ENCODE assay signal across 9 cellular contexts in the genomic region with DNA sequence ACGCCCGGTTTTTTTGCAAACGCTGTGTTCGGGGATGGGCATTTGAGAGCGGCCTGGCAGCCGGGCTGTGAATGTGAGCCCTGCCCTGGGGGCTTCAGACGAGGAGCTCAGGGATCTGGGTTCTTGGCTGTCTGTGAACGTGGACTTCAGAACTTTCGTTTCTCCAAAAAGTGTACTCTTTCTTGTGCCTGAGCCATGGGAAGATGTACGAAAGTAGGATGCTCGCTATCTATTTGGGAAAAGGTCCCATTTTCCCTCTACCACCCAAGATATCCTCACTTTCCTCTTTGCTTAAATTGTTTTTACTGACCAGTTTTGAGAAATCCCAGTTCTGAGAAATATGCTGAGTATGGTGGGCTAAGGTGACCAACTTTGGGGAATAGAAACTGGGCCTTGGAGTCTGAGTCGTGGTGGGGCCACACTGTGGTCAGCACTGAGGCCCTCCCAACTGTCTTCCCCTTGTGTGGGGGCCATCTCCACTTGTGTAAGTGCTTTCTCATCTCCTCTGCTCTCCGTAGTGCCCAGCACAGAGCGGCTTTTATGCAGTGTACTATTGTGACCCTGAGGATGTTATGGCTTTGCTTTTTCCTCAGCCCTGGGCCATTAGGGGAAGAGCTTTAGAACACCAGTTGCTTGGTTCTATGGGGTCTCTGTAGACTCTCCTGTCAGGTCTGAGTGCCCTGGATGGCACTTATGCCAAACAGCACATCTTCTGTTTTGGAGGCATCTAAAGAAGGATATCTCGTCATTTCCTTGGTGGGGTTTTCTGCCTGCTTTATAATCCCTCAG. TPM values are rescaled to one million over a fixed set of nuclear protein-coding genes. Genes with fewer than 3 reads are reported as not detected.
A peak's percentile ranks its signal among the peaks of the same experiment; 100 is the strongest.
DNase-seq lines count a peak whose midpoint lies in the region; ATAC-seq, FAIRE-seq and TF ChIP-seq lines count a peak whose summit lies in the region.
"Had no signal": no experiment of that assay in that cellular context is flagged by ENCODE, and none has a peak within 500 bp of the region (broad histone marks: within the 10 kb centered on the region; RNA-seq: fewer than 3 reads in every experiment).

No MANE protein-coding gene starts in this region.

- H4K20me1 ChIP-seq in hepatocyte (ENCODE audit: insufficient read depth, poor library complexity, severe bottlenecking) = peaks cover 16% of the 10 kb centered on the region

- 28% methylated on average over 15 of the region's 15 CpGs for WGBS in hepatocyte (ENCODE audit: low lambda C conversion rate, missing lambda C conversion rate)

- no peaks in the 10 kb centered on the region for H3K9me3 ChIP-seq in hepatocyte (ENCODE audit: low read depth)

- H3K4me2 ChIP-seq in hepatocyte = peak overlapping the region; percentile 93

- FAIRE-seq in RCC 7860 (lab: Jason Lieb, UNC) = no peak

- peak overlapping the region; percentile 98 for H2AFZ ChIP-seq in hepatocyte

- H3K4me1 ChIP-seq in hepatocyte (ENCODE audit: insufficient read depth) = peaks cover 6% of the 10 kb centered on the region

- POLR2A ChIA-PET in activated CD8-positive, alpha-beta T cell treated with anti-CD3 and anti-CD28 coated beads, Interleukin-2, amount 10 ng/mL, durations not matched to agents 7 days and 5 days (lab: Charles Lee) = interaction anchor here (0.6 to 2.0 kb wide), 4 partner anchors 20 to 51 kb away, joined by 3 to 15 read pairs (median 4); partner anchors contain the start of gene PGAM2

- H3K27me3 ChIP-seq in hepatocyte = no peaks in the 10 kb centered on the region

- peaks cover 34% of the 10 kb centered on the region for H3K36me3 Mint-ChIP-seq in activated CD8-positive, alpha-beta T cell treated with anti-CD3 and anti-CD28 coated beads, Interleukin-2, amount 10 ng/mL, durations not matched to agents 7 days and 5 days (ENCODE audit: low read depth)

- H3K27ac Mint-ChIP-seq in activated CD8-positive, alpha-beta T cell treated with anti-CD3 and anti-CD28 coated beads, Interleukin-2, amount 10 ng/mL, durations not matched to agents 7 days and 5 days = peak overlapping the region; percentile 90

- H3K4me3 Mint-ChIP-seq in activated CD8-positive, alpha-beta T cell treated with anti-CD3 and anti-CD28 coated beads, Interleukin-2, amount 10 ng/mL, durations not matched to agents 7 days and 5 days = peak overlapping the region; percentile 94

- peaks cover 51% of the 10 kb centered on the region for H3K79me2 ChIP-seq in hepatocyte

- H3K4me1 Mint-ChIP-seq in activated CD8-positive, alpha-beta T cell treated with anti-CD3 and anti-CD28 coated beads, Interleukin-2, amount 10 ng/mL, durations not matched to agents 7 days and 5 days (ENCODE audit: low read depth) = peaks cover 57% of the 10 kb centered on the region

- no peak for TF ChIP-seq CTCF in hepatocyte (IDR thresholded peaks at IDR 0.05; ENCODE audit: poor library complexity)

- H3K36me3 ChIP-seq in hepatocyte (replicated peaks; ENCODE audit: insufficient read depth, low read depth) = no peaks in the 10 kb centered on the region

- CTCF ChIA-PET in activated CD8-positive, alpha-beta T cell treated with anti-CD3 and anti-CD28 coated beads, Interleukin-2, amount 10 ng/mL, durations not matched to agents 7 days and 5 days (lab: Charles Lee) = interaction anchor here (0.6 to 1.5 kb wide), 2 partner anchors 8 to 36 kb away, joined by 3 to 4 read pairs; no protein-coding TSS in a partner anchor

- H3K9me3 Mint-ChIP-seq in activated CD8-positive, alpha-beta T cell treated with anti-CD3 and anti-CD28 coated beads, Interleukin-2, amount 10 ng/mL, durations not matched to agents 7 days and 5 days (ENCODE audit: insufficient read depth) = no peaks in the 10 kb centered on the region

- no peaks in the 10 kb centered on the region for H3K9me2 ChIP-seq in hepatocyte (replicated peaks; ENCODE audit: insufficient read depth)

- no peaks in the 10 kb centered on the region for H3K27me3 Mint-ChIP-seq in activated CD8-positive, alpha-beta T cell treated with anti-CD3 and anti-CD28 coated beads, Interleukin-2, amount 10 ng/mL, durations not matched to agents 7 days and 5 days (ENCODE audit: low read depth)

- peak overlapping the region; percentile 86 for H3K27ac ChIP-seq in hepatocyte

- peak; percentile 10 for ATAC-seq in HG02642 (IDR thresholded peaks at IDR 0.05; ENCODE audit: poor library complexity, unreplicated experiment)
- peak; percentile 9 for ATAC-seq in activated CD8-positive, alpha-beta T cell treated with anti-CD3 and anti-CD28 coated beads, Interleukin-2, amount 10 ng/mL, durations not matched to agents 7 days and 5 days
- peak; percentile 7 for ATAC-seq in stimulated activated naive CD8-positive, alpha-beta T cell treated with anti-CD3 and anti-CD28 coated beads, Interleukin-15, Interleukin-2, amounts not matched to agents 100 U/mL and 50 U/mL, for 24 hours
- ATAC-seq in HG02870 (IDR thresholded peaks at IDR 0.05; ENCODE audit: unreplicated experiment) = no peak

- peak; percentile 61 for DNase-seq in AG20443 (ENCODE audit: low spot score)
- DNase-seq in activated CD8-positive, alpha-beta T cell treated with anti-CD3 and anti-CD28 coated beads, Interleukin-2, amount 10 ng/mL, durations not matched to agents 7 days and 5 days = peak; percentile 26
- no peak for DNase-seq in hepatocyte (ENCODE audit: low spot score)
- no peak for DNase-seq in stimulated activated naive CD8-positive, alpha-beta T cell treated with anti-CD3 and anti-CD28 coated beads, Interleukin-15, Interleukin-2, amounts not matched to agents 100 U/mL and 50 U/mL, for 24 hours
- no peak for DNase-seq in RCC 7860 (ENCODE audit: low spot score)
- no peak for DNase-seq in NCI-H2227 treated with DMSO at 0.1 percent for 48 hours (lab: John Stamatoyannopoulos, UW)

- peak overlapping the region; percentile 61 for H3K4me3 ChIP-seq in hepatocyte

RNA-seq across cellular contexts. Expression of gene DBNL, which starts 0.9 kb away (rescaled TPM):
- total RNA-seq in activated CD8-positive, alpha-beta T cell treated with anti-CD3 and anti-CD28 coated beads, Interleukin-2, amount 10 ng/mL, durations not matched to agents 7 days and 5 days = 100 to 1,000 TPM; 165 to 166 TPM
- total RNA-seq in hepatocyte = 70.6 and 81.8 TPM in 2 replicates
- 87.2 and 91.1 TPM in 2 replicates for polyA plus RNA-seq in hepatocyte

RNA-seq across cellular contexts. Expression of gene PGAM2, which starts 19.9 kb away (rescaled TPM):
- under 1 TPM; 0.34 to 0.68 TPM for total RNA-seq in activated CD8-positive, alpha-beta T cell treated with anti-CD3 and anti-CD28 coated beads, Interleukin-2, amount 10 ng/mL, durations not matched to agents 7 days and 5 days
- total RNA-seq in hepatocyte = 0.73 TPM in 1 of 2 replicates, not detected in the other
- 0.66 TPM in 1 of 2 replicates, not detected in the other for polyA plus RNA-seq in hepatocyte

RNA-seq across cellular contexts. Expression of gene POLM, which starts 36.9 kb away (rescaled TPM):
- 10 to 100 TPM; 37.3 to 37.9 TPM for total RNA-seq in activated CD8-positive, alpha-beta T cell treated with anti-CD3 and anti-CD28 coated beads, Interleukin-2, amount 10 ng/mL, durations not matched to agents 7 days and 5 days
- total RNA-seq in hepatocyte = 15.5 and 22.3 TPM in 2 replicates
- polyA plus RNA-seq in hepatocyte = 16.0 and 29.3 TPM in 2 replicates

RNA-seq across cellular contexts. Expression of gene SPDYE1, which starts 47.7 kb away (rescaled TPM):
- total RNA-seq in activated CD8-positive, alpha-beta T cell treated with anti-CD3 and anti-CD28 coated beads, Interleukin-2, amount 10 ng/mL, durations not matched to agents 7 days and 5 days = not detected
- not detected in 2 replicates for total RNA-seq in hepatocyte
- polyA plus RNA-seq in hepatocyte = 0.51 and 0.99 TPM in 2 replicates
- total RNA-seq: myocyte had no signal

RNA-seq across cellular contexts. Expression of gene AEBP1, which starts 58.7 kb away (rescaled TPM):
- total RNA-seq in activated CD8-positive, alpha-beta T cell treated with anti-CD3 and anti-CD28 coated beads, Interleukin-2, amount 10 ng/mL, durations not matched to agents 7 days and 5 days = 10 to 100 TPM; 13.0 to 15.7 TPM
- total RNA-seq in hepatocyte = 12.8 and 26.7 TPM in 2 replicates
- 108 and 129 TPM in 2 replicates for polyA plus RNA-seq in hepatocyte

Comparison
In these comparisons a context has a peak if more than half of its experiments do, and no peak if none do; other contexts are left out.
1. DNase-seq: peak in AG20443 (single experiment) and activated CD8-positive, alpha-beta T cell treated with anti-CD3 and anti-CD28 coated beads, Interleukin-2, amount 10 ng/mL, durations not matched to agents 7 days and 5 days (single experiment); none in hepatocyte (single experiment), stimulated activated naive CD8-positive, alpha-beta T cell treated with anti-CD3 and anti-CD28 coated beads, Interleukin-15, Interleukin-2, amounts not matched to agents 100 U/mL and 50 U/mL, for 24 hours (single experiment), RCC 7860 (single experiment) and NCI-H2227 treated with DMSO at 0.1 percent for 48 hours (single experiment).